Comparison of ENCODE assay signal across 15 cellular contexts in genomic region chr17:61504697-61505096, GRCh38. TPM values are rescaled to one million over a fixed set of nuclear protein-coding genes. Genes with fewer than 3 reads are reported as not detected.
DNase-seq lines count a peak whose midpoint lies in the region; ATAC-seq, FAIRE-seq and TF ChIP-seq lines count a peak whose summit lies in the region.
"Had no signal": no experiment of that assay in that cellular context is flagged by ENCODE, and none has a peak within 500 bp of the region (broad histone marks: within the 10 kb centered on the region; RNA-seq: fewer than 3 reads in every experiment).

No MANE protein-coding gene starts in this region.

- FAIRE-seq in endometrium (lab: Jason Lieb, UNC): peak; percentile 89
- FAIRE-seq: D721Med, GM12892 had no signal

- H3K27ac ChIP-seq in PC-3 (ENCODE audit: low read length): no peak overlapping the region
- H3K27ac ChIP-seq: ascending aorta, VCaP had no signal

- H3K36me3 ChIP-seq in PC-3 (ENCODE audit: low read depth, low read length): no peaks in the 10 kb centered on the region
- H3K36me3 ChIP-seq: ascending aorta had no signal

- CTCF ChIA-PET in PC-3 (lab: Charles Lee): no interaction called here

- H3K27me3 ChIP-seq in PC-3 (ENCODE audit: low read length): no peaks in the 10 kb centered on the region
- H3K27me3 ChIP-seq: ascending aorta had no signal

- POLR2A ChIA-PET in PC-3 (lab: Charles Lee; ENCODE audit: unreplicated experiment): no interaction called here

- H3K9me2 ChIP-seq in PC-3 (replicated peaks; ENCODE audit: low read length): no peaks in the 10 kb centered on the region

- H3F3A ChIP-seq in PC-3 (ENCODE audit: low read length, unreplicated experiment): no peaks in the 10 kb centered on the region

- no TSS peak for BruUV-seq in PC-3 (replicated peaks; lab: Mats Ljungman, UMichigan)

- H2AFZ ChIP-seq in PC-3 (ENCODE audit: low read length): 0 out of 2 replicates have a peak overlapping the region, but pooled peaks have one; percentile 11

- H3K4me1 ChIP-seq in PC-3 (ENCODE audit: insufficient read depth, low read length): peaks cover 9% of the 10 kb centered on the region
- H3K4me1 ChIP-seq: ascending aorta had no signal

- H3K9me3 ChIP-seq in PC-3 (ENCODE audit: low read length): no peaks in the 10 kb centered on the region
- H3K9me3 ChIP-seq: ascending aorta had no signal

- DNase-seq in EH (ENCODE audit: low read depth) (peak; percentile 96), PC-3 (peak; percentile 68), renal cortical epithelial cell (ENCODE audit: low read depth) (peak; percentile 90), cortex of kidney (lab: John Stamatoyannopoulos, UW) (no peak), HuH-7 (ENCODE audit: low spot score) (no peak), OCI-M1 (lab: John Stamatoyannopoulos, UW) (no peak)
- DNase-seq: naive thymus-derived CD8-positive, alpha-beta T cell; NCI-H510A had no signal

- H3K4me3 ChIP-seq in PC-3 (ENCODE audit: low read length): no peak overlapping the region
- H3K4me3 ChIP-seq: ascending aorta had no signal

- intact Hi-C loops in PC-3 (cut with micrococcal nuclease): no loop called here

- TF ChIP-seq CTCF in PC-3 (conservative IDR thresholded peaks at IDR 0.05; ENCODE audit: low read depth, low read length): no peak

- H3K79me2 ChIP-seq in PC-3 (ENCODE audit: low read length): no peaks in the 10 kb centered on the region

- ATAC-seq in PC-3 (peak; percentile 72), GM21423 (IDR thresholded peaks at IDR 0.05; ENCODE audit: unreplicated experiment) (no peak)
- ATAC-seq: naive thymus-derived CD8-positive, alpha-beta T cell; Right ventricle myocardium inferior had no signal

- H3K9ac ChIP-seq in PC-3 (ENCODE audit: low read length): no peak overlapping the region

- no peaks in the 10 kb centered on the region for H4K20me1 ChIP-seq in PC-3 (ENCODE audit: low read length)

- H3K4me2 ChIP-seq in PC-3 (ENCODE audit: low read length): peak overlapping the region; percentile 46; the same call in 1 of the 2 replicates

RNA-seq across cellular contexts. Expression of gene TBX4, which starts 52.5 kb away (rescaled TPM):
- not detected in 2 replicates for total RNA-seq in PC-3 (2014; rRNA removed)
- total RNA-seq in renal cortical epithelial cell: not detected in 2 replicates
- total RNA-seq: ascending aorta; naive thymus-derived CD8-positive, alpha-beta T cell; Right ventricle myocardium inferior had no signal

Comparison
In these comparisons a context has a peak if more than half of its experiments do, and no peak if none do; other contexts are left out.
1. DNase-seq: peak in EH (single experiment), PC-3 (single experiment) and renal cortical epithelial cell (single experiment); none in cortex of kidney (single experiment), HuH-7 (single experiment) and OCI-M1 (single experiment).